In genomic region chr10:113180401-113181154, GRCh38 we compare ENCODE assay signal across 1 cellular context.
TF ChIP-seq lines count a peak whose summit lies in the region.

No MANE protein-coding gene starts in this region.

TF ChIP-seq in SK-N-SH treated with all-trans-retinoic acid at 6 μM for 48 hours, 23 proteins besides CTCF, POLR2A, EP300 and RAD21 (continued from another document):
- no peak for TF ChIP-seq ARNTL (CRISPR knock-in tag; IDR thresholded peaks at IDR 0.05; ENCODE audit: borderline replicate concordance, low read depth)
- TF ChIP-seq ZNF8 (CRISPR knock-in tag; IDR thresholded peaks at IDR 0.05) = no peak
